In the genomic region with DNA sequence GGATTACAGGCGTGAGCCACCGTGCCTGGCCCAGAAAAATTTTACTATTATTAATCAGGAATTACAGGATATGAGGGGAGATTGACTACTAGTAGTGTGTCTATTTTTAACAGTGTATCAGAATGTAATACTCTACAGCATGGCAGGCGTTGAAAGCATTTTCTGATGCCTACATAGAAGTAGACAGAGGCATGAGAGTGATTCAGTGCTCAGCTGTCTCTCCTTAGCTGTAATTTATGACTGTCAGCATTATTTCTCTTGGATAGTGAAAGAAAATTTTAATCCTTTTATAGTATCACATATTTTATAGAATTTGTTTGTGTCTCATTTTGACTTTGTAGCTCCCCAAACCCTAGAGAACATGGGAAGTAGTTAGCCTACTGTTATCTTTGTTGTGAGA, we compare ENCODE assay signal across 1 cellular context.
A peak's percentile ranks its signal among the peaks of the same experiment; 100 is the strongest.
TF ChIP-seq lines count a peak whose summit lies in the region.

No MANE protein-coding gene starts in this region.

TF ChIP-seq in K562, 482 proteins besides CTCF, POLR2A, EP300 and RAD21 (continues in another document):
- TF ChIP-seq SRF (CRISPR knock-in tag; IDR thresholded peaks at IDR 0.05) (no peak), ZNF561 (CRISPR knock-in tag; conservative IDR thresholded peaks at IDR 0.05) (no peak), SMAD3 (CRISPR knock-in tag; conservative IDR thresholded peaks at IDR 0.05) (no peak), BDP1 (IDR thresholded peaks at IDR 0.05; ENCODE audit: insufficient read depth, insufficient read length) (no peak), ATF7 (IDR thresholded peaks at IDR 0.05) (no peak), BRCA1 (IDR thresholded peaks at IDR 0.05) (no peak), BRCA1 (CRISPR knock-in tag; IDR thresholded peaks at IDR 0.05) (no peak), SRSF3 (IDR thresholded peaks at IDR 0.05; ENCODE audit: insufficient read depth, low read length) (no peak), MAFK (IDR thresholded peaks at IDR 0.05; ENCODE audit: low read length) (no peak), MED1 (CRISPR knock-in tag; IDR thresholded peaks at IDR 0.05; ENCODE audit: borderline replicate concordance) (no peak), KDM2B (CRISPR knock-in tag; IDR thresholded peaks at IDR 0.05) (no peak), PHF21A (IDR thresholded peaks at IDR 0.05; ENCODE audit: borderline replicate concordance, low read depth) (no peak), ZNF316 (IDR thresholded peaks at IDR 0.05) (peak; percentile 70), SPI1 (IDR thresholded peaks at IDR 0.05; ENCODE audit: borderline replicate concordance, low read depth, low read length) (no peak), SNIP1 (IDR thresholded peaks at IDR 0.05; ENCODE audit: low read depth) (no peak), ZNF143 (CRISPR knock-in tag; IDR thresholded peaks at IDR 0.05) (no peak), MAFG (tag; conservative IDR thresholded peaks at IDR 0.05) (peak; percentile 68), TCFL5 (CRISPR knock-in tag; conservative IDR thresholded peaks at IDR 0.05) (no peak), MAFF (IDR thresholded peaks at IDR 0.05; ENCODE audit: low read length) (0 out of 2 replicates have a peak, but pooled peaks have one; percentile 17), NBN (IDR thresholded peaks at IDR 0.05; ENCODE audit: low read depth) (no peak), MEIS2 (IDR thresholded peaks at IDR 0.05; ENCODE audit: partially characterized antibody) (peak; percentile 30), ZNF77 (CRISPR knock-in tag; IDR thresholded peaks at IDR 0.05) (no peak), YY1 (IDR thresholded peaks at IDR 0.05; ENCODE audit: borderline replicate concordance in 1 of 3, control insufficient read depth in 1 of 3, extremely low read depth in 1 of 3, insufficient read depth in 3 of 3, insufficient read length in 1 of 3, insufficient replicate concordance in 2 of 3, low read depth in 1 of 3, low read length in 2 of 3) (no peak), ETV6 (IDR thresholded peaks at IDR 0.05; ENCODE audit: borderline replicate concordance in 1 of 2, low read depth in 2 of 2, low read length in 1 of 2) (no peak), ETV6 (CRISPR knock-in tag; IDR thresholded peaks at IDR 0.05; ENCODE audit: borderline replicate concordance) (no peak), SMAD2 (IDR thresholded peaks at IDR 0.05; ENCODE audit: low read depth, low read length) (no peak), C11orf30 (IDR thresholded peaks at IDR 0.05; ENCODE audit: low read depth) (peak; percentile 47; the same call in 1 of the 2 replicates), NFIX (CRISPR knock-in tag; IDR thresholded peaks at IDR 0.05; ENCODE audit: low read depth) (no peak), KLF6 (CRISPR knock-in tag; IDR thresholded peaks at IDR 0.05; ENCODE audit: borderline replicate concordance) (no peak), ZNF282 (CRISPR knock-in tag; IDR thresholded peaks at IDR 0.05) (no peak), ERF (CRISPR knock-in tag; IDR thresholded peaks at IDR 0.05) (no peak)
- TF ChIP-seq, protein P1, sequence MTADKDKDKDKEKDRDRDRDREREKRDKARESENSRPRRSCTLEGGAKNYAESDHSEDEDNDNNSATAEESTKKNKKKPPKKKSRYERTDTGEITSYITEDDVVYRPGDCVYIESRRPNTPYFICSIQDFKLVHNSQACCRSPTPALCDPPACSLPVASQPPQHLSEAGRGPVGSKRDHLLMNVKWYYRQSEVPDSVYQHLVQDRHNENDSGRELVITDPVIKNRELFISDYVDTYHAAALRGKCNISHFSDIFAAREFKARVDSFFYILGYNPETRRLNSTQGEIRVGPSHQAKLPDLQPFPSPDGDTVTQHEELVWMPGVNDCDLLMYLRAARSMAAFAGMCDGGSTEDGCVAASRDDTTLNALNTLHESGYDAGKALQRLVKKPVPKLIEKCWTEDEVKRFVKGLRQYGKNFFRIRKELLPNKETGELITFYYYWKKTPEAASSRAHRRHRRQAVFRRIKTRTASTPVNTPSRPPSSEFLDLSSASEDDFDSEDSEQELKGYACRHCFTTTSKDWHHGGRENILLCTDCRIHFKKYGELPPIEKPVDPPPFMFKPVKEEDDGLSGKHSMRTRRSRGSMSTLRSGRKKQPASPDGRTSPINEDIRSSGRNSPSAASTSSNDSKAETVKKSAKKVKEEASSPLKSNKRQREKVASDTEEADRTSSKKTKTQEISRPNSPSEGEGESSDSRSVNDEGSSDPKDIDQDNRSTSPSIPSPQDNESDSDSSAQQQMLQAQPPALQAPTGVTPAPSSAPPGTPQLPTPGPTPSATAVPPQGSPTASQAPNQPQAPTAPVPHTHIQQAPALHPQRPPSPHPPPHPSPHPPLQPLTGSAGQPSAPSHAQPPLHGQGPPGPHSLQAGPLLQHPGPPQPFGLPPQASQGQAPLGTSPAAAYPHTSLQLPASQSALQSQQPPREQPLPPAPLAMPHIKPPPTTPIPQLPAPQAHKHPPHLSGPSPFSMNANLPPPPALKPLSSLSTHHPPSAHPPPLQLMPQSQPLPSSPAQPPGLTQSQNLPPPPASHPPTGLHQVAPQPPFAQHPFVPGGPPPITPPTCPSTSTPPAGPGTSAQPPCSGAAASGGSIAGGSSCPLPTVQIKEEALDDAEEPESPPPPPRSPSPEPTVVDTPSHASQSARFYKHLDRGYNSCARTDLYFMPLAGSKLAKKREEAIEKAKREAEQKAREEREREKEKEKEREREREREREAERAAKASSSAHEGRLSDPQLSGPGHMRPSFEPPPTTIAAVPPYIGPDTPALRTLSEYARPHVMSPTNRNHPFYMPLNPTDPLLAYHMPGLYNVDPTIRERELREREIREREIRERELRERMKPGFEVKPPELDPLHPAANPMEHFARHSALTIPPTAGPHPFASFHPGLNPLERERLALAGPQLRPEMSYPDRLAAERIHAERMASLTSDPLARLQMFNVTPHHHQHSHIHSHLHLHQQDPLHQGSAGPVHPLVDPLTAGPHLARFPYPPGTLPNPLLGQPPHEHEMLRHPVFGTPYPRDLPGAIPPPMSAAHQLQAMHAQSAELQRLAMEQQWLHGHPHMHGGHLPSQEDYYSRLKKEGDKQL (CRISPR knock-in tag; IDR thresholded peaks at IDR 0.05; ENCODE audit: borderline replicate concordance), result no peak
- TF ChIP-seq, protein P2, sequence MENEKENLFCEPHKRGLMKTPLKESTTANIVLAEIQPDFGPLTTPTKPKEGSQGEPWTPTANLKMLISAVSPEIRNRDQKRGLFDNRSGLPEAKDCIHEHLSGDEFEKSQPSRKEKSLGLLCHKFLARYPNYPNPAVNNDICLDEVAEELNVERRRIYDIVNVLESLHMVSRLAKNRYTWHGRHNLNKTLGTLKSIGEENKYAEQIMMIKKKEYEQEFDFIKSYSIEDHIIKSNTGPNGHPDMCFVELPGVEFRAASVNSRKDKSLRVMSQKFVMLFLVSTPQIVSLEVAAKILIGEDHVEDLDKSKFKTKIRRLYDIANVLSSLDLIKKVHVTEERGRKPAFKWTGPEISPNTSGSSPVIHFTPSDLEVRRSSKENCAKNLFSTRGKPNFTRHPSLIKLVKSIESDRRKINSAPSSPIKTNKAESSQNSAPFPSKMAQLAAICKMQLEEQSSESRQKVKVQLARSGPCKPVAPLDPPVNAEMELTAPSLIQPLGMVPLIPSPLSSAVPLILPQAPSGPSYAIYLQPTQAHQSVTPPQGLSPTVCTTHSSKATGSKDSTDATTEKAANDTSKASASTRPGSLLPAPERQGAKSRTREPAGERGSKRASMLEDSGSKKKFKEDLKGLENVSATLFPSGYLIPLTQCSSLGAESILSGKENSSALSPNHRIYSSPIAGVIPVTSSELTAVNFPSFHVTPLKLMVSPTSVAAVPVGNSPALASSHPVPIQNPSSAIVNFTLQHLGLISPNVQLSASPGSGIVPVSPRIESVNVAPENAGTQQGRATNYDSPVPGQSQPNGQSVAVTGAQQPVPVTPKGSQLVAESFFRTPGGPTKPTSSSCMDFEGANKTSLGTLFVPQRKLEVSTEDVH (IDR thresholded peaks at IDR 0.05; ENCODE audit: low read depth, partially characterized antibody), result no peak
- TF ChIP-seq, protein P3, sequence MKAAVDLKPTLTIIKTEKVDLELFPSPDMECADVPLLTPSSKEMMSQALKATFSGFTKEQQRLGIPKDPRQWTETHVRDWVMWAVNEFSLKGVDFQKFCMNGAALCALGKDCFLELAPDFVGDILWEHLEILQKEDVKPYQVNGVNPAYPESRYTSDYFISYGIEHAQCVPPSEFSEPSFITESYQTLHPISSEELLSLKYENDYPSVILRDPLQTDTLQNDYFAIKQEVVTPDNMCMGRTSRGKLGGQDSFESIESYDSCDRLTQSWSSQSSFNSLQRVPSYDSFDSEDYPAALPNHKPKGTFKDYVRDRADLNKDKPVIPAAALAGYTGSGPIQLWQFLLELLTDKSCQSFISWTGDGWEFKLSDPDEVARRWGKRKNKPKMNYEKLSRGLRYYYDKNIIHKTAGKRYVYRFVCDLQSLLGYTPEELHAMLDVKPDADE (conservative IDR thresholded peaks at IDR 0.05; ENCODE audit: control insufficient read depth, low read depth, low read length), result no peak
- TF ChIP-seq, protein P4, sequence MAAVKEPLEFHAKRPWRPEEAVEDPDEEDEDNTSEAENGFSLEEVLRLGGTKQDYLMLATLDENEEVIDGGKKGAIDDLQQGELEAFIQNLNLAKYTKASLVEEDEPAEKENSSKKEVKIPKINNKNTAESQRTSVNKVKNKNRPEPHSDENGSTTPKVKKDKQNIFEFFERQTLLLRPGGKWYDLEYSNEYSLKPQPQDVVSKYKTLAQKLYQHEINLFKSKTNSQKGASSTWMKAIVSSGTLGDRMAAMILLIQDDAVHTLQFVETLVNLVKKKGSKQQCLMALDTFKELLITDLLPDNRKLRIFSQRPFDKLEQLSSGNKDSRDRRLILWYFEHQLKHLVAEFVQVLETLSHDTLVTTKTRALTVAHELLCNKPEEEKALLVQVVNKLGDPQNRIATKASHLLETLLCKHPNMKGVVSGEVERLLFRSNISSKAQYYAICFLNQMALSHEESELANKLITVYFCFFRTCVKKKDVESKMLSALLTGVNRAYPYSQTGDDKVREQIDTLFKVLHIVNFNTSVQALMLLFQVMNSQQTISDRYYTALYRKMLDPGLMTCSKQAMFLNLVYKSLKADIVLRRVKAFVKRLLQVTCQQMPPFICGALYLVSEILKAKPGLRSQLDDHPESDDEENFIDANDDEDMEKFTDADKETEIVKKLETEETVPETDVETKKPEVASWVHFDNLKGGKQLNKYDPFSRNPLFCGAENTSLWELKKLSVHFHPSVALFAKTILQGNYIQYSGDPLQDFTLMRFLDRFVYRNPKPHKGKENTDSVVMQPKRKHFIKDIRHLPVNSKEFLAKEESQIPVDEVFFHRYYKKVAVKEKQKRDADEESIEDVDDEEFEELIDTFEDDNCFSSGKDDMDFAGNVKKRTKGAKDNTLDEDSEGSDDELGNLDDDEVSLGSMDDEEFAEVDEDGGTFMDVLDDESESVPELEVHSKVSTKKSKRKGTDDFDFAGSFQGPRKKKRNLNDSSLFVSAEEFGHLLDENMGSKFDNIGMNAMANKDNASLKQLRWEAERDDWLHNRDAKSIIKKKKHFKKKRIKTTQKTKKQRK (IDR thresholded peaks at IDR 0.05; ENCODE audit: borderline replicate concordance, low read depth, low read length), result no peak
- TF ChIP-seq, protein P5, sequence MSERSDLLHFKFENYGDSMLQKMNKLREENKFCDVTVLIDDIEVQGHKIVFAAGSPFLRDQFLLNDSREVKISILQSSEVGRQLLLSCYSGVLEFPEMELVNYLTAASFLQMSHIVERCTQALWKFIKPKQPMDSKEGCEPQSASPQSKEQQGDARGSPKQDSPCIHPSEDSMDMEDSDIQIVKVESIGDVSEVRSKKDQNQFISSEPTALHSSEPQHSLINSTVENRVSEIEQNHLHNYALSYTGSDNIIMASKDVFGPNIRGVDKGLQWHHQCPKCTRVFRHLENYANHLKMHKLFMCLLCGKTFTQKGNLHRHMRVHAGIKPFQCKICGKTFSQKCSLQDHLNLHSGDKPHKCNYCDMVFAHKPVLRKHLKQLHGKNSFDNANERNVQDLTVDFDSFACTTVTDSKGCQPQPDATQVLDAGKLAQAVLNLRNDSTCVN (CRISPR knock-in tag; IDR thresholded peaks at IDR 0.05), result no peak
- TF ChIP-seq, protein P6, sequence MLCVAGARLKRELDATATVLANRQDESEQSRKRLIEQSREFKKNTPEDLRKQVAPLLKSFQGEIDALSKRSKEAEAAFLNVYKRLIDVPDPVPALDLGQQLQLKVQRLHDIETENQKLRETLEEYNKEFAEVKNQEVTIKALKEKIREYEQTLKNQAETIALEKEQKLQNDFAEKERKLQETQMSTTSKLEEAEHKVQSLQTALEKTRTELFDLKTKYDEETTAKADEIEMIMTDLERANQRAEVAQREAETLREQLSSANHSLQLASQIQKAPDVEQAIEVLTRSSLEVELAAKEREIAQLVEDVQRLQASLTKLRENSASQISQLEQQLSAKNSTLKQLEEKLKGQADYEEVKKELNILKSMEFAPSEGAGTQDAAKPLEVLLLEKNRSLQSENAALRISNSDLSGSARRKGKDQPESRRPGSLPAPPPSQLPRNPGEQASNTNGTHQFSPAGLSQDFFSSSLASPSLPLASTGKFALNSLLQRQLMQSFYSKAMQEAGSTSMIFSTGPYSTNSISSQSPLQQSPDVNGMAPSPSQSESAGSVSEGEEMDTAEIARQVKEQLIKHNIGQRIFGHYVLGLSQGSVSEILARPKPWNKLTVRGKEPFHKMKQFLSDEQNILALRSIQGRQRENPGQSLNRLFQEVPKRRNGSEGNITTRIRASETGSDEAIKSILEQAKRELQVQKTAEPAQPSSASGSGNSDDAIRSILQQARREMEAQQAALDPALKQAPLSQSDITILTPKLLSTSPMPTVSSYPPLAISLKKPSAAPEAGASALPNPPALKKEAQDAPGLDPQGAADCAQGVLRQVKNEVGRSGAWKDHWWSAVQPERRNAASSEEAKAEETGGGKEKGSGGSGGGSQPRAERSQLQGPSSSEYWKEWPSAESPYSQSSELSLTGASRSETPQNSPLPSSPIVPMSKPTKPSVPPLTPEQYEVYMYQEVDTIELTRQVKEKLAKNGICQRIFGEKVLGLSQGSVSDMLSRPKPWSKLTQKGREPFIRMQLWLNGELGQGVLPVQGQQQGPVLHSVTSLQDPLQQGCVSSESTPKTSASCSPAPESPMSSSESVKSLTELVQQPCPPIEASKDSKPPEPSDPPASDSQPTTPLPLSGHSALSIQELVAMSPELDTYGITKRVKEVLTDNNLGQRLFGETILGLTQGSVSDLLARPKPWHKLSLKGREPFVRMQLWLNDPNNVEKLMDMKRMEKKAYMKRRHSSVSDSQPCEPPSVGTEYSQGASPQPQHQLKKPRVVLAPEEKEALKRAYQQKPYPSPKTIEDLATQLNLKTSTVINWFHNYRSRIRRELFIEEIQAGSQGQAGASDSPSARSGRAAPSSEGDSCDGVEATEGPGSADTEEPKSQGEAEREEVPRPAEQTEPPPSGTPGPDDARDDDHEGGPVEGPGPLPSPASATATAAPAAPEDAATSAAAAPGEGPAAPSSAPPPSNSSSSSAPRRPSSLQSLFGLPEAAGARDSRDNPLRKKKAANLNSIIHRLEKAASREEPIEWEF (CRISPR knock-in tag; IDR thresholded peaks at IDR 0.05), result no peak
